8 cellular contexts compared by ENCODE assay signal in the genomic region with DNA sequence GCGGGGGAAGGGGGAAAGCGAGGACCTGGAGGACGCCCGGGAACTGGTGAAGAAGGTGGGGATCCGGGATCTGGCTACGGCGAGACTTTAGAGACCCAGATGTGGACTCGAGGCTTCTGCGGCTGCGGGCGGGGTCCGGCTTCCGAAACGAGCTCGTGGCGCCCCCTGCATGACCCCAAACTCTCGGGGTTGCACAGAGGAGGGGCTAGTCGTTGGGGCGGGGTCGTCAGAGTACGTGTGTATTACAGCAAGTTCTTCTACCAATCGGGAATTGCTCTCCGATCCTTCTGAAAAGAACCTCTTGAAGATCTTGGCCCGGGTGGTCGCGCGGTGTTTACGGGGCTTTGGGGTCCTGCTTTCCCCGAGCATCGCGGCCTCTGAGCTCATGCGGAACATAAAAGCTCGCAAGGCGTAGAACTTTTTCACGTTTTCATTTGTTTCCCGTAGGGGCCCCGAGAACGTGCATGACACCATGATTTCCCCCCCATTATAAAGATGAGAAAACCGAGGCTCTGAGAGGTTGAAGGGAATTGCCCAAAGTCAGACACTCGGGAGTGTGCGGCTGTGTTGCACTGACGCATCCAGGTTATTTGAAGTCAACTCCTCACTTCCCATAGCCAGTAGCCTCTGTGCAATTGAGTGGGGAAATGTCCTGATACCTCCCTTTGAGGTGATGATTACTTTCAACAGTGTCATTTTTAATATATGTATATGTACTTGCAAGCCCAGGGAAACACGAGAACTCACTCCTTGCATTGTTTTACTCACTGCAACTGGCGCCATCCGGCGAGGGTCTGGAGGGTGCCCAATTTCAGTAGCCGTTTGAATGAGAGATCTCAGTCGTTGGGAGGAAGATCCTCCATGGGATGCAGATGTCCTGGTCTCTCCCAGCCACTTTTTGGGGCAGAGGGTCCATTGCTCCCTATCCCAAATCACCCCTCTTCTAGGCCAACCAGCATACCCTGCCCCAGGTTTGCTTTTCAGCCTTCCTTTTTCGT. TPM values are rescaled to one million over a fixed set of nuclear protein-coding genes. Genes with fewer than 3 reads are reported as not detected.
DNase-seq lines count a peak whose midpoint lies in the region; ATAC-seq and TF ChIP-seq lines count a peak whose summit lies in the region.

Gene BEND4 (minus strand): TSS at position 149 of the 998 bp plus-strand sequence. CDS start 512 bp downstream, outside the sequence.

- 10 to 12% (median 11%) methylated on average over 48 to 49 of the region's 49 CpGs for WGBS in heart left ventricle, 4 donors
- 14 to 17% methylated on average over 37 to 39 of the region's 49 CpGs for WGBS in mesodermal cell (ENCODE audit: insufficient coverage in 2 of 2), 2 experiments

- H3K4me1 ChIP-seq in heart left ventricle (peaks cover 0 to 24% (median 8%) of the 10 kb centered on the region in 12 donors), mesodermal cell (ENCODE audit: control insufficient read depth, insufficient read depth, low read length, poor library complexity, severe bottlenecking) (no peaks in the 10 kb centered on the region)

- peaks cover 10% of the 10 kb centered on the region for H3K4me1 Mint-ChIP-seq in activated T-cell treated with anti-CD3 and anti-CD28 coated beads, Interleukin-2, amount 50 U/mL, for 72 hours (ENCODE audit: low read depth)

- no peak for ATAC-seq in heart left ventricle
- no peak for ATAC-seq in Right ventricle myocardium superior (ENCODE audit: poor library complexity)
- peak; percentile 11 for ATAC-seq in HG03060 (IDR thresholded peaks at IDR 0.05; ENCODE audit: low read depth, unreplicated experiment)
- peak in 1 of 2 donors; percentile 3 for ATAC-seq in activated T-cell treated with anti-CD3 and anti-CD28 coated beads, Interleukin-2, amount 50 U/mL, for 72 hours (replicated peaks in 1 of 2)
- no peak for ATAC-seq in left lobe of liver

- peak within 1 kb of the TSS; percentile 27 to 56 (median 46) for H3K4me3 ChIP-seq in heart left ventricle
- peak within 1 kb of the TSS; percentile 57 for H3K4me3 ChIP-seq in mesodermal cell (ENCODE audit: extremely low read depth, insufficient read depth, low read length, poor library complexity, severe bottlenecking)

- H3K4me3 Mint-ChIP-seq in activated T-cell treated with anti-CD3 and anti-CD28 coated beads, Interleukin-2, amount 50 U/mL, for 72 hours: peak within 1 kb of the TSS; percentile 82 to 89

- H3K27me3 ChIP-seq in heart left ventricle: peaks cover 26 to 73% (median 42%) of the 10 kb centered on the region in 9 donors

- H3K27ac ChIP-seq in heart left ventricle (no peak within 1 kb of the TSS), mesodermal cell (ENCODE audit: low read depth, low read length, severe bottlenecking) (no peak within 1 kb of the TSS)

- TF ChIP-seq CTCF in heart left ventricle (IDR thresholded peaks at IDR 0.05): no peak

- H3K27me3 Mint-ChIP-seq in activated T-cell treated with anti-CD3 and anti-CD28 coated beads, Interleukin-2, amount 50 U/mL, for 72 hours (ENCODE audit: low read depth): peaks cover 60% of the 10 kb centered on the region

- intact Hi-C loops in heart left ventricle (cut with DNase I): no loop called here
- intact Hi-C loops in Right ventricle myocardium superior (cut with DNase I): no loop called here

- H3K9me3 Mint-ChIP-seq in activated T-cell treated with anti-CD3 and anti-CD28 coated beads, Interleukin-2, amount 50 U/mL, for 72 hours: no peaks in the 10 kb centered on the region

- peaks cover 2 to 6% of the 10 kb centered on the region in 2 donors for H3K36me3 Mint-ChIP-seq in activated T-cell treated with anti-CD3 and anti-CD28 coated beads, Interleukin-2, amount 50 U/mL, for 72 hours (ENCODE audit: insufficient read depth in 2 of 2)

- H3K36me3 ChIP-seq in heart left ventricle (no peaks in the 10 kb centered on the region), mesodermal cell (ENCODE audit: control insufficient read depth, insufficient read depth, low read length) (no peaks in the 10 kb centered on the region)

- no peak for TF ChIP-seq POLR2A in heart left ventricle (IDR thresholded peaks at IDR 0.05)

- H3K27ac Mint-ChIP-seq in activated T-cell treated with anti-CD3 and anti-CD28 coated beads, Interleukin-2, amount 50 U/mL, for 72 hours: no peak within 1 kb of the TSS

- no peaks in the 10 kb centered on the region for H3K9me3 ChIP-seq in heart left ventricle
- no peaks in the 10 kb centered on the region for H3K9me3 ChIP-seq in mesodermal cell (ENCODE audit: control insufficient read depth, low read length)

- no peak for DNase-seq in heart left ventricle
- no peak for DNase-seq in Right ventricle myocardium superior
- peak in 1 of 2 donors; percentile 3 for DNase-seq in activated T-cell treated with anti-CD3 and anti-CD28 coated beads, Interleukin-2, amount 50 U/mL, for 72 hours
- no peak for DNase-seq in AG08395 (ENCODE audit: low spot score)
- no peak for DNase-seq in left lobe of liver (ENCODE audit: low spot score)
- no peak for DNase-seq in NCI-H1436 (lab: John Stamatoyannopoulos, UW)

RNA-seq across cellular contexts. Expression of gene BEND4, which starts in this region (rescaled TPM):
- total RNA-seq in heart left ventricle (under 1 TPM in 4 of 9 donors, not detected in 5; 0.02 to 0.28 (median 0.06) TPM), Right ventricle myocardium superior (0.05 TPM), left lobe of liver (0.18 TPM)
- polyA plus RNA-seq in heart left ventricle: under 1 TPM in 1 of 2 donors, not detected in 1; 0.01 TPM
- under 1 TPM; 0.41 to 0.53 TPM for total RNA-seq in activated T-cell treated with anti-CD3 and anti-CD28 coated beads, Interleukin-2, amount 50 U/mL, for 72 hours
- polyA plus RNA-seq in mesodermal cell (2013, experiment 1 of 2): 2.7 TPM
- 1.6 TPM for polyA plus RNA-seq in mesodermal cell (2013, experiment 2 of 2)
